ENCODE assay signal across 27 cellular contexts in genomic region chr14:89136587-89136986, GRCh38.
"Had no signal": no experiment of that assay in that cellular context is flagged by ENCODE, and none has a peak within 500 bp of the region (broad histone marks: within the 10 kb centered on the region; RNA-seq: fewer than 3 reads in every experiment).

No MANE protein-coding gene starts in this region.

- ATAC-seq: stimulated activated effector memory CD8-positive, alpha-beta T cell treated with anti-CD3 and anti-CD28 coated beads, Interleukin-12 subunit alpha, Interleukin-12 subunit beta, amount 100 ng/mL, for 72 hours; stimulated activated memory B cell treated with anti-CD40 and anti-IgM and Interleukin-4, amounts not matched to agents 10 μg/mL and 1 μg/mL and 100 μg/mL, for 72 hours; stimulated activated naive B cell treated with anti-CD40 and anti-IgM and Interleukin-4, amounts not matched to agents 10 μg/mL and 1 μg/mL and 100 μg/mL, for 72 hours; stimulated activated naive CD8-positive, alpha-beta T cell treated with anti-CD3 and anti-CD28 coated beads, Interleukin-15, amount 100 ng/mL, for 72 hours; stimulated activated naive CD8-positive, alpha-beta T cell treated with anti-CD3 and anti-CD28 coated beads, Interleukin-15, Interleukin-2, amounts not matched to agents 100 U/mL and 50 U/mL, for 24 hours had no signal

- H3K4me3 ChIP-seq: stomach, suprapubic skin, testis, thoracic aorta, thyroid gland, tibial artery, tibial nerve, transverse colon, upper lobe of left lung, upper lobe of right lung, uterus, vagina had no signal

- H3K36me3 ChIP-seq: stomach, suprapubic skin, thoracic aorta, thyroid gland, tibial artery, tibial nerve, transverse colon, upper lobe of left lung, upper lobe of right lung, uterus, vagina had no signal

- FAIRE-seq: urothelium cell line had no signal

- H3K27me3 ChIP-seq: stomach, suprapubic skin, testis, thyroid gland, tibial artery, tibial nerve, transverse colon, upper lobe of left lung, upper lobe of right lung, uterus, vagina had no signal

- H3K4me1 ChIP-seq: suprapubic skin, testis, thyroid gland, tibial nerve, transverse colon, upper lobe of right lung, uterus had no signal

- DNase-seq: stimulated activated CD4-positive, alpha-beta T cell treated with anti-CD3 and anti-CD28 coated beads, Interleukin-2, amount 100 ng/mL, for 48 hours; stimulated activated CD4-positive, alpha-beta T cell treated with anti-CD3 and anti-CD28 coated beads, Interleukin-4, amount 100 ng/mL, for 1 hour; stimulated activated CD4-positive, alpha-beta T cell treated with anti-CD3 and anti-CD28 coated beads, Interleukin-4, amount 100 ng/mL, for 24 hours; stimulated activated CD4-positive, alpha-beta T cell treated with anti-CD3 and anti-CD28 coated beads, Interleukin-4, amount 100 ng/mL, for 4 hours; stimulated activated CD8-positive, alpha-beta memory T cell treated with anti-CD3 and anti-CD28 coated beads, Interleukin-4, amount 100 ng/mL, for 48 hours; stimulated activated naive B cell treated with anti-CD40 and anti-IgM and Interleukin-4, amounts not matched to agents 10 μg/mL and 1 μg/mL and 100 μg/mL, for 72 hours; stimulated activated naive CD4-positive, alpha-beta T cell; stimulated activated naive CD4-positive, alpha-beta T cell treated with Interleukin-2 at 50 U/mL for 16 hours; stimulated activated naive CD8-positive, alpha-beta T cell treated with anti-CD3 and anti-CD28 coated beads, Interleukin-15, amount 100 ng/mL, for 72 hours; stimulated activated naive CD8-positive, alpha-beta T cell treated with anti-CD3 and anti-CD28 coated beads, Interleukin-15, Interleukin-2, amounts not matched to agents 100 U/mL and 50 U/mL, for 24 hours; stomach; substantia nigra; testis; thyroid gland; tibial artery; transverse colon; trophoblast cell; upper lobe of left lung; upper lobe of right lung; uterus had no signal

- H3K9me3 ChIP-seq: testis, thoracic aorta, thyroid gland, tibial artery, upper lobe of right lung, uterus, vagina had no signal

- H3K27ac ChIP-seq: suprapubic skin, testis, thyroid gland, tibial nerve, transverse colon, upper lobe of left lung, upper lobe of right lung, uterus, vagina had no signal
